In genomic region chr5:175822225-175822624, GRCh38 we compare ENCODE assay signal across 17 cellular contexts. TPM values are rescaled to one million over a fixed set of nuclear protein-coding genes. Genes with fewer than 3 reads are reported as not detected.
DNase-seq lines count a peak whose midpoint lies in the region; ATAC-seq, FAIRE-seq and TF ChIP-seq lines count a peak whose summit lies in the region.
"Had no signal": no experiment of that assay in that cellular context is flagged by ENCODE, and none has a peak within 500 bp of the region (broad histone marks: within the 10 kb centered on the region; RNA-seq: fewer than 3 reads in every experiment).

No MANE protein-coding gene starts in this region.

- H3K4me3 Mint-ChIP-seq in HFFc6: peak overlapping the region; percentile 71
- H3K4me3 Mint-ChIP-seq: GM23338 had no signal

- H3K4me3 ChIP-seq in keratinocyte (ENCODE audit: control insufficient read depth in 2 of 3, extremely low read depth in 1 of 3, insufficient read depth in 2 of 3, low read depth in 1 of 3, low read length in 3 of 3): no peak overlapping the region
- no peak overlapping the region for H3K4me3 ChIP-seq in left lung
- H3K4me3 ChIP-seq: gastrocnemius medialis, GM23338 had no signal

- TF ChIP-seq CTCF in HFFc6 (IDR thresholded peaks at IDR 0.05) (no peak), keratinocyte (optimal IDR thresholded peaks at IDR 0.05 in 1 of 3, IDR thresholded peaks at IDR 0.05 in 1 of 3, conservative IDR thresholded peaks at IDR 0.05 in 1 of 3; ENCODE audit: extremely low read depth in 1 of 3, insufficient read depth in 2 of 3, low read length in 3 of 3) (no peak), left lung (IDR thresholded peaks at IDR 0.05) (no peak)

- H3K36me3 ChIP-seq in keratinocyte (ENCODE audit: control insufficient read depth in 2 of 2, extremely low read depth in 1 of 2, insufficient read depth in 2 of 2, low read length in 2 of 2): no peaks in the 10 kb centered on the region
- H3K36me3 ChIP-seq in left lung: no peaks in the 10 kb centered on the region
- H3K36me3 ChIP-seq: gastrocnemius medialis had no signal

- no peaks in the 10 kb centered on the region for H3K27me3 ChIP-seq in keratinocyte (ENCODE audit: control insufficient read depth, extremely low read depth, insufficient read depth, low read length)
- H3K27me3 ChIP-seq in left lung: peaks cover 0 to 43% of the 10 kb centered on the region in 2 donors

- H3K4me1 ChIP-seq in keratinocyte (ENCODE audit: control insufficient read depth, extremely low read depth, insufficient read depth, low read length) (no peaks in the 10 kb centered on the region), left lung (no peaks in the 10 kb centered on the region)
- H3K4me1 ChIP-seq: gastrocnemius medialis had no signal

- peak; percentile 20 for FAIRE-seq in keratinocyte (lab: Jason Lieb, UNC)
- FAIRE-seq: islet of Langerhans had no signal

- peaks cover 30% of the 10 kb centered on the region for H3K4me1 Mint-ChIP-seq in HFFc6 (ENCODE audit: low read depth)

- no peaks in the 10 kb centered on the region for H3K9me1 ChIP-seq in keratinocyte (ENCODE audit: control insufficient read depth, extremely low read depth, insufficient read depth, low read length)

- no peaks in the 10 kb centered on the region for H3K36me3 Mint-ChIP-seq in HFFc6 (ENCODE audit: low read depth)

- no peak overlapping the region for H3K9ac ChIP-seq in keratinocyte (ENCODE audit: control insufficient read depth, extremely low read depth, insufficient read depth, low read length)

- peak overlapping the region; percentile 27 for H3K27ac Mint-ChIP-seq in HFFc6
- H3K27ac Mint-ChIP-seq: GM23338, progenitor cell of endocrine pancreas had no signal

- ATAC-seq in GM18517 (IDR thresholded peaks at IDR 0.05; ENCODE audit: unreplicated experiment) (no peak), left lung (no peak)
- ATAC-seq: gastrocnemius medialis, GM23338 had no signal

- intact Hi-C loops in left lung (cut with DNase I): no loop called here

- dilution Hi-C loops in keratinocyte (cut with MboI; ENCODE audit: extremely low pct_ligation_motif_present, low sequenced_read_pairs): no loop called here

- peak; percentile 60 for DNase-seq in activated CD8-positive, alpha-beta memory T cell treated with anti-CD3 and anti-CD28 coated beads, Interleukin-2, amount 50 U/mL, for 48 hours
- no peak for DNase-seq in activated CD8-positive, alpha-beta memory T cell treated with anti-CD3 and anti-CD28 coated beads for 24 hours
- DNase-seq in HFFc6 (peak; percentile 10), SW480 (ENCODE audit: low spot score) (peak; percentile 71), keratinocyte (ENCODE audit: low read depth, low spot score) (no peak), left lung (no peak)
- no peak for DNase-seq in activated effector memory CD4-positive, alpha-beta T cell treated with anti-CD3 and anti-CD28 coated beads, Interleukin-2, amount 50 U/mL, for 16 hours
- DNase-seq: activated gamma-delta T cell, DMS153, gastrocnemius medialis, NCI-H1105, Right ventricle myocardium superior had no signal

- no peaks in the 10 kb centered on the region for H3K79me2 ChIP-seq in keratinocyte (ENCODE audit: control insufficient read depth, insufficient read depth, low read length)

- no peaks in the 10 kb centered on the region for H3K9me3 Mint-ChIP-seq in HFFc6

- no peaks in the 10 kb centered on the region for H3K9me3 ChIP-seq in keratinocyte (ENCODE audit: control insufficient read depth, low read depth, low read length)
- H3K9me3 ChIP-seq in left lung: no peaks in the 10 kb centered on the region
- H3K9me3 ChIP-seq: gastrocnemius medialis had no signal

- no peaks in the 10 kb centered on the region for H4K20me1 ChIP-seq in keratinocyte (ENCODE audit: control insufficient read depth, extremely low read depth, insufficient read depth, low read length)

- H3K27ac ChIP-seq in keratinocyte (ENCODE audit: control insufficient read depth, insufficient read depth, low read length): no peak overlapping the region
- no peak overlapping the region for H3K27ac ChIP-seq in left lung
- H3K27ac ChIP-seq: gastrocnemius medialis had no signal

- H2AFZ ChIP-seq in keratinocyte (ENCODE audit: control insufficient read depth, low read length): no peak overlapping the region
- H2AFZ ChIP-seq: GM23338 had no signal

- H3K27me3 Mint-ChIP-seq in HFFc6 (ENCODE audit: insufficient read depth): peaks cover 35% of the 10 kb centered on the region

- no peak overlapping the region for H3K4me2 ChIP-seq in keratinocyte (ENCODE audit: control insufficient read depth, extremely low read depth, insufficient read depth, low read depth, low read length)
- H3K4me2 ChIP-seq: GM23338 had no signal

RNA-seq across cellular contexts. Expression of gene CPLX2, which starts 49.2 kb away (rescaled TPM):
- not detected for total RNA-seq in HFFc6 (2021; fragmentation: NEBNext Ultra II Directional; extraction: Animal tissue kit (Norgen Biotek cat#: 25700))
- polyA plus RNA-seq in keratinocyte: not detected in 3 replicates
- polyA plus RNA-seq in keratinocyte (2011; ENCODE audit: low read depth): not detected
- not detected in 2 replicates for polyA plus RNA-seq in keratinocyte (2011; cell fraction: cytosol; rRNA removed)
- not detected in 2 replicates for polyA plus RNA-seq in keratinocyte (2011; cell fraction: nucleus; rRNA removed)
- polyA plus RNA-seq in keratinocyte (2012; ENCODE audit: low replicate concordance): 0.04 TPM in 1 of 2 replicates, not detected in the other
- polyA minus RNA-seq in keratinocyte: not detected in 3 replicates
- polyA minus RNA-seq in keratinocyte (2011; cell fraction: cytosol; rRNA and poly(A)+ RNA removed): not detected
- not detected in 2 replicates for polyA minus RNA-seq in keratinocyte (2011; cell fraction: nucleus; rRNA and poly(A)+ RNA removed)
- total RNA-seq in left lung: not detected
- total RNA-seq: cardiac septum, gastrocnemius medialis, Right ventricle myocardium superior had no signal

Comparison
In these comparisons a context has a peak if more than half of its experiments do, and no peak if none do; other contexts are left out.
1. DNase-seq: peak in activated CD8-positive, alpha-beta memory T cell treated with anti-CD3 and anti-CD28 coated beads, Interleukin-2, amount 50 U/mL, for 48 hours (single experiment), HFFc6 (single experiment) and SW480 (single experiment); none in activated CD8-positive, alpha-beta memory T cell treated with anti-CD3 and anti-CD28 coated beads for 24 hours (single experiment), keratinocyte (single experiment), activated effector memory CD4-positive, alpha-beta T cell treated with anti-CD3 and anti-CD28 coated beads, Interleukin-2, amount 50 U/mL, for 16 hours (single experiment) and left lung (0 of 2).